ENCODE assay signal across 3 cellular contexts in the genomic region with DNA sequence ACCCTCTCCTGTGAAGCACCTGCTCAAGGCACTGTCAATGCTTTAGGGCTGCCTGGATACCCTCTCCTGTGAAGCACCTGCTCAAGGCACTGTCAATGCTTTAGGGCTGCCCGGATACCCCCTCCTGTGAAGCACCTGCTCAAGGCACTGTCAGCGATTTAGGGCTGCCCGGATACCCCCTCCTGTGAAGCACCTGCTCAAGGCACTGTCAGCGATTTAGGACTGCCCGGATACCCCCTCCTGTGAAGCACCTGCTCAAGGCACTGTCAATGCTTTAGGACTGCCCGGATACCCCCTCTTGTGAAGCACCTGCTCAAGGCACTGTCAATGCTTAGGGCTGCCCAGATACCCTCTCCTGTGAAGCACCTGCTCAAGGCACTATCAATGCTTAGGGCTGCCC. TPM values are rescaled to one million over a fixed set of nuclear protein-coding genes. Genes with fewer than 3 reads are reported as not detected.
"Had no signal": no experiment of that assay in that cellular context is flagged by ENCODE, and none has a peak within 500 bp of the region (broad histone marks: within the 10 kb centered on the region; RNA-seq: fewer than 3 reads in every experiment).

No MANE protein-coding gene starts in this region.

RNA-seq across cellular contexts. Expression of a gene that starts 33.9 kb away (rescaled TPM):
- total RNA-seq: ascending aorta, lung microvascular endothelial cell, skeletal muscle tissue had no signal
